Comparison of ENCODE assay signal across 2 cellular contexts in genomic region chr3:8660781-8661180, GRCh38.
TF ChIP-seq lines count a peak whose summit lies in the region.

No MANE protein-coding gene starts in this region.

TF ChIP-seq in SK-N-SH, 30 proteins besides CTCF, POLR2A, EP300 and RAD21:
- TF ChIP-seq RCOR1 (IDR thresholded peaks at IDR 0.05; ENCODE audit: low read length) = no peak
- no peak for TF ChIP-seq REST (IDR thresholded peaks at IDR 0.05; ENCODE audit: low read depth, low read length)
- no peak for TF ChIP-seq FOSL2 (IDR thresholded peaks at IDR 0.05; ENCODE audit: borderline replicate concordance, low read depth)
- TF ChIP-seq ELF1 (IDR thresholded peaks at IDR 0.05) = no peak
- no peak for TF ChIP-seq FOXJ3 (CRISPR knock-in tag; IDR thresholded peaks at IDR 0.05)
- no peak for TF ChIP-seq PBX3 (IDR thresholded peaks at IDR 0.05)
- TF ChIP-seq RXRA (IDR thresholded peaks at IDR 0.05; ENCODE audit: borderline replicate concordance, low read depth) = no peak
- no peak for TF ChIP-seq RFX5 (IDR thresholded peaks at IDR 0.05; ENCODE audit: low read length)
- no peak for TF ChIP-seq NFIC (IDR thresholded peaks at IDR 0.05; ENCODE audit: borderline replicate concordance)
- TF ChIP-seq YY1 (IDR thresholded peaks at IDR 0.05; ENCODE audit: low read depth) = no peak
- TF ChIP-seq IRF3 (IDR thresholded peaks at IDR 0.05; ENCODE audit: low read depth, low read length) = no peak
- no peak for TF ChIP-seq ZBTB33 (IDR thresholded peaks at IDR 0.05; ENCODE audit: borderline replicate concordance, low read depth)
- TF ChIP-seq USF2 (IDR thresholded peaks at IDR 0.05; ENCODE audit: borderline replicate concordance, low read depth, low read length) = no peak
- no peak for TF ChIP-seq MEF2A (IDR thresholded peaks at IDR 0.05; ENCODE audit: borderline replicate concordance, low read depth)
- TF ChIP-seq GABPA (IDR thresholded peaks at IDR 0.05; ENCODE audit: low read depth) = no peak
- TF ChIP-seq FOXM1 (IDR thresholded peaks at IDR 0.05; ENCODE audit: low read depth) = no peak
- TF ChIP-seq JUND (IDR thresholded peaks at IDR 0.05) = no peak
- no peak for TF ChIP-seq CHD2 (IDR thresholded peaks at IDR 0.05; ENCODE audit: low read length, partially characterized antibody)
- no peak for TF ChIP-seq MXI1 (IDR thresholded peaks at IDR 0.05; ENCODE audit: low read depth, low read length)
TF ChIP-seq in SK-N-SH: peak in this region for 0.

TF ChIP-seq in SK-N-SH treated with all-trans-retinoic acid at 6 μM for 48 hours, 23 proteins besides CTCF, POLR2A, EP300 and RAD21:
- no peak for TF ChIP-seq POU6F1 (CRISPR knock-in tag; IDR thresholded peaks at IDR 0.05; ENCODE audit: borderline replicate concordance, low read depth)
